ENCODE assay signal across 8 cellular contexts in genomic region chr2:30862054-30862651, GRCh38. TPM values are rescaled to one million over a fixed set of nuclear protein-coding genes. Genes with fewer than 3 reads are reported as not detected.
DNase-seq lines count a peak whose midpoint lies in the region; ATAC-seq and TF ChIP-seq lines count a peak whose summit lies in the region.

No MANE protein-coding gene starts in this region.

- no peak overlapping the region for H3K4me3 ChIP-seq in MM.1S (ENCODE audit: low read length)
- peak overlapping the region in 1 of 2 experiments; percentile 43; a peak in 1 of 4 replicates for H3K4me3 ChIP-seq in SK-N-SH (ENCODE audit: low read depth in 2 of 2, low read length in 1 of 2)
- no peak overlapping the region for H3K4me3 ChIP-seq in mammary epithelial cell (replicated peaks in 1 of 3; ENCODE audit: insufficient read depth in 1 of 3, low read depth in 2 of 3, low read length in 3 of 3)

- WGBS in SK-N-SH (ENCODE audit: low lambda C conversion rate) = 14% methylated on average over 3 of the region's 3 CpGs
- WGBS in mammary epithelial cell (ENCODE audit: low coverage, missing lambda C conversion rate) = 31% methylated on average over 2 of the region's 3 CpGs

- BruUV-seq in mammary epithelial cell (replicated peaks; lab: Mats Ljungman, UMichigan) = no TSS peak

- no peaks in the 10 kb centered on the region for H3K9me2 ChIP-seq in MM.1S (replicated peaks; ENCODE audit: insufficient read depth, low read length)
- no peaks in the 10 kb centered on the region for H3K9me2 ChIP-seq in SK-N-SH

- H3K9me3 ChIP-seq in MM.1S (replicated peaks; ENCODE audit: insufficient read depth, low read length) (no peaks in the 10 kb centered on the region), SK-N-SH (no peaks in the 10 kb centered on the region), mammary epithelial cell (replicated peaks; ENCODE audit: insufficient read depth, low read length) (no peaks in the 10 kb centered on the region)

- H3K27ac ChIP-seq in MM.1S (ENCODE audit: low read length) (no peak overlapping the region), SK-N-SH (ENCODE audit: low read depth in 2 of 2, low read length in 1 of 2) (peak overlapping the region in 1 of 2 experiments; percentile 62; a peak in 2 of 4 replicates), mammary epithelial cell (ENCODE audit: insufficient read depth, low read depth, low read length) (no peak overlapping the region)

- H3K4me2 ChIP-seq in MM.1S (ENCODE audit: low read depth, low read length) (no peak overlapping the region), SK-N-SH (no peak overlapping the region), mammary epithelial cell (ENCODE audit: insufficient read depth, low read depth, low read length) (no peak overlapping the region)

- H3K9me3 Mint-ChIP-seq in CD14-positive monocyte = peaks cover 0 to 2% (median 0%) of the 10 kb centered on the region in 7 donors
- no peaks in the 10 kb centered on the region for H3K9me3 Mint-ChIP-seq in stimulated activated memory B cell treated with anti-CD40 and anti-IgM and Interleukin-4, amounts not matched to agents 10 μg/mL and 1 μg/mL and 100 μg/mL, for 72 hours

- H3K36me3 ChIP-seq in MM.1S (replicated peaks; ENCODE audit: insufficient read depth, low read length) (no peaks in the 10 kb centered on the region), SK-N-SH (replicated peaks in 1 of 2; ENCODE audit: control insufficient read depth in 1 of 2, insufficient read depth in 2 of 2, low read length in 1 of 2) (no peaks in the 10 kb centered on the region), mammary epithelial cell (ENCODE audit: insufficient read depth, low read length) (no peaks in the 10 kb centered on the region)

- H3F3A ChIP-seq in MM.1S (ENCODE audit: insufficient read depth, low read length) (no peaks in the 10 kb centered on the region), SK-N-SH (replicated peaks; ENCODE audit: insufficient read depth) (no peaks in the 10 kb centered on the region)

- no peak overlapping the region for H3K4me3 Mint-ChIP-seq in CD14-positive monocyte
- H3K4me3 Mint-ChIP-seq in stimulated activated memory B cell treated with anti-CD40 and anti-IgM and Interleukin-4, amounts not matched to agents 10 μg/mL and 1 μg/mL and 100 μg/mL, for 72 hours = no peak overlapping the region

- POLR2A ChIA-PET in SK-N-SH (lab: Yijun Ruan, JAX) = interaction anchor here (1.0 kb wide), 1 partner anchor 697 kb away, joined by 4 read pairs; no protein-coding TSS in a partner anchor

- dilution Hi-C loops in mammary epithelial cell (cut with HindIII; ENCODE audit: low sequenced_read_pairs) = no loop called here

- H3K9ac ChIP-seq in MM.1S (ENCODE audit: low read length) (no peak overlapping the region), SK-N-SH (no peak overlapping the region), mammary epithelial cell (ENCODE audit: insufficient read depth, low read length) (no peak overlapping the region)

- no peak for TF ChIP-seq EP300 in SK-N-SH (IDR thresholded peaks at IDR 0.05; ENCODE audit: borderline replicate concordance in 1 of 2, low read depth in 1 of 2, low read length in 1 of 2)

- DNase-seq in CD14-positive monocyte (ENCODE audit: low spot score) (no peak), MM.1S (peak; percentile 80), SK-N-SH (peak; percentile 83), mammary epithelial cell (peak; percentile 61), left kidney (ENCODE audit: low read depth, low spot score) (peak; percentile 85)

- intact Hi-C loops in CD14-positive monocyte (cut with micrococcal nuclease) = no loop called here
- intact Hi-C loops in mammary epithelial cell (cut with micrococcal nuclease) = loop anchor here (1.0 kb wide), 5 partner anchors 148 to 573 kb away; partner anchors contain the start of gene GALNT14

- peaks cover 0 to 3% (median 1%) of the 10 kb centered on the region in 3 donors for H3K27me3 Mint-ChIP-seq in CD14-positive monocyte (ENCODE audit: low read depth in 3 of 3)
- H3K27me3 Mint-ChIP-seq in stimulated activated memory B cell treated with anti-CD40 and anti-IgM and Interleukin-4, amounts not matched to agents 10 μg/mL and 1 μg/mL and 100 μg/mL, for 72 hours = peaks cover 10% of the 10 kb centered on the region

- peak; percentile 67 for ATAC-seq in GM18868 (IDR thresholded peaks at IDR 0.05; ENCODE audit: unreplicated experiment)
- peak; percentile 58 for ATAC-seq in stimulated activated memory B cell treated with anti-CD40 and anti-IgM and Interleukin-4, amounts not matched to agents 10 μg/mL and 1 μg/mL and 100 μg/mL, for 72 hours
- no peak for ATAC-seq in HG02870 (IDR thresholded peaks at IDR 0.05; ENCODE audit: unreplicated experiment)

- H3K36me3 Mint-ChIP-seq in CD14-positive monocyte = no peaks in the 10 kb centered on the region
- H3K36me3 Mint-ChIP-seq in stimulated activated memory B cell treated with anti-CD40 and anti-IgM and Interleukin-4, amounts not matched to agents 10 μg/mL and 1 μg/mL and 100 μg/mL, for 72 hours = no peaks in the 10 kb centered on the region

- H3K4me1 ChIP-seq in MM.1S (ENCODE audit: low read length) (no peaks in the 10 kb centered on the region), SK-N-SH (ENCODE audit: control insufficient read depth in 1 of 2, insufficient read depth in 2 of 2, low read depth in 1 of 2, low read length in 1 of 2) (peaks cover 0 to 30% of the 10 kb centered on the region in 2 experiments; a peak in 2 of 4 replicates), mammary epithelial cell (ENCODE audit: insufficient read depth, low read length) (no peaks in the 10 kb centered on the region)

- peaks cover 17% of the 10 kb centered on the region for H3K4me1 Mint-ChIP-seq in CD14-positive monocyte
- peaks cover 17% of the 10 kb centered on the region for H3K4me1 Mint-ChIP-seq in stimulated activated memory B cell treated with anti-CD40 and anti-IgM and Interleukin-4, amounts not matched to agents 10 μg/mL and 1 μg/mL and 100 μg/mL, for 72 hours

- H3K27me3 ChIP-seq in MM.1S (replicated peaks; ENCODE audit: insufficient read depth, low read length) (no peaks in the 10 kb centered on the region), SK-N-SH (ENCODE audit: insufficient read depth) (no peaks in the 10 kb centered on the region), mammary epithelial cell (ENCODE audit: insufficient read depth, low read length) (no peaks in the 10 kb centered on the region)

- TF ChIP-seq RAD21 in SK-N-SH (IDR thresholded peaks at IDR 0.05; ENCODE audit: low read length) = peak; percentile 87

- no peaks in the 10 kb centered on the region for H4K20me1 ChIP-seq in MM.1S (ENCODE audit: insufficient read depth, low read length)
- no peaks in the 10 kb centered on the region for H4K20me1 ChIP-seq in SK-N-SH (ENCODE audit: insufficient read depth)
- H4K20me1 ChIP-seq in mammary epithelial cell (ENCODE audit: insufficient read depth, low read length) = no peaks in the 10 kb centered on the region

- in situ Hi-C loops in mammary epithelial cell (cut with MboI; ENCODE audit: low sequenced_read_pairs in 2 of 2) = loop anchor here (10.0 to 25.0 kb wide), 3 partner anchors 147 to 473 kb away; partner anchors contain the start of gene GALNT14 (in 1 of the 2)

- TF ChIP-seq CTCF in CD14-positive monocyte (IDR thresholded peaks at IDR 0.05) (peak; percentile 73), MM.1S (IDR thresholded peaks at IDR 0.05; ENCODE audit: low read length) (peak; percentile 71), SK-N-SH (IDR thresholded peaks at IDR 0.05) (peak; percentile 65), mammary epithelial cell (conservative IDR thresholded peaks at IDR 0.05 in 1 of 2, IDR thresholded peaks at IDR 0.05 in 1 of 2; ENCODE audit: extremely low read depth in 1 of 2, insufficient read depth in 1 of 2, low read depth in 1 of 2, low read length in 2 of 2) (peak; percentile 84 to 89)

- H3K27ac Mint-ChIP-seq in CD14-positive monocyte = no peak overlapping the region
- H3K27ac Mint-ChIP-seq in stimulated activated memory B cell treated with anti-CD40 and anti-IgM and Interleukin-4, amounts not matched to agents 10 μg/mL and 1 μg/mL and 100 μg/mL, for 72 hours = no peak overlapping the region

- CTCF ChIA-PET in SK-N-SH (lab: Yijun Ruan, JAX) (interaction anchor here (0.5 to 9.2 kb wide), 108 partner anchors 10 to 1093 kb away, joined by 3 to 291 read pairs (median 4); partner anchors contain the start of gene GALNT14), mammary epithelial cell (lab: Charles Lee; ENCODE audit: low non-redundant PET) (no interaction called here)

- H2AFZ ChIP-seq in MM.1S (ENCODE audit: low read length) (no peak overlapping the region), SK-N-SH (ENCODE audit: low read depth) (no peak overlapping the region), mammary epithelial cell (ENCODE audit: low read depth, low read length) (no peak overlapping the region)

- H3K79me2 ChIP-seq in MM.1S (ENCODE audit: low read length) = no peaks in the 10 kb centered on the region
- no peaks in the 10 kb centered on the region for H3K79me2 ChIP-seq in SK-N-SH (ENCODE audit: insufficient read depth)
- no peaks in the 10 kb centered on the region for H3K79me2 ChIP-seq in mammary epithelial cell (ENCODE audit: insufficient read depth, low read length)

TF ChIP-seq in SK-N-SH, 30 proteins besides CTCF, POLR2A, EP300 and RAD21:
- TF ChIP-seq SMC3 (IDR thresholded peaks at IDR 0.05; ENCODE audit: low read depth, low read length) = peak; percentile 92
- peak; percentile 20; the same call in 1 of the 2 replicates for TF ChIP-seq RCOR1 (IDR thresholded peaks at IDR 0.05; ENCODE audit: low read length)
- TF ChIP-seq EZH2phosphoT487 (IDR thresholded peaks at IDR 0.05; ENCODE audit: borderline replicate concordance, low read depth) = no peak
- peak; percentile 45; the same call in 1 of the 2 replicates for TF ChIP-seq RFX5 (IDR thresholded peaks at IDR 0.05; ENCODE audit: low read length)

RNA-seq across cellular contexts. Expression of gene CAPN13, which starts 54.9 kb away (rescaled TPM):
- polyA plus RNA-seq in CD14-positive monocyte = not detected
- not detected in 2 replicates for polyA plus RNA-seq in SK-N-SH (2012; rRNA removed)
- 0.12 TPM in 1 of 2 replicates, not detected in the other for polyA plus RNA-seq in SK-N-SH (2012; cell fraction: cytosol; rRNA removed)
- 0.11 and 0.15 TPM in 2 replicates for polyA plus RNA-seq in SK-N-SH (2012; cell fraction: nucleus; rRNA removed)
- under 1 TPM in 1 of 2 donors, not detected in 1; 0.17 TPM for total RNA-seq in mammary epithelial cell
- not detected for polyA plus RNA-seq in mammary epithelial cell
- not detected for polyA minus RNA-seq in mammary epithelial cell
